ENCODE assay signal across 8 cellular contexts in genomic region chr19:9785367-9786331, GRCh38. TPM values are rescaled to one million over a fixed set of nuclear protein-coding genes. Genes with fewer than 3 reads are reported as not detected.
A peak's percentile ranks its signal among the peaks of the same experiment; 100 is the strongest.
DNase-seq lines count a peak whose midpoint lies in the region; ATAC-seq and TF ChIP-seq lines count a peak whose summit lies in the region.

No MANE protein-coding gene starts in this region.

- POLR2A ChIA-PET in OCI-LY7 (lab: Charles Lee), result interaction anchor here (0.7 kb wide), 1 partner anchor 1350 kb away, joined by 6 read pairs; no protein-coding TSS in a partner anchor

- intact Hi-C loops in OCI-LY7 (cut with micrococcal nuclease; ENCODE audit: unreplicated experiment), result loop anchor here (1.0 to 2.0 kb wide), 2 partner anchors 17 to 201 kb away; partner anchors contain the start of genes ZNF121 and ZNF846

- under 1% methylated on average over 62 of the region's 74 CpGs for WGBS in HUES64

- H3K9ac ChIP-seq in HUES64 (ENCODE audit: low read depth, low read length) (peak overlapping the region; percentile 89), mucosa of rectum (ENCODE audit: low read depth in 1 of 2, low read length in 2 of 2) (peak overlapping the region; percentile 72 to 90)

- H4K20me1 ChIP-seq in OCI-LY7 (ENCODE audit: insufficient read depth, low read length), result no peaks in the 10 kb centered on the region

- peak overlapping the region; percentile 88 for H3K4me3 ChIP-seq in HUES64 (ENCODE audit: low read length)
- H3K4me3 ChIP-seq in OCI-LY7 (ENCODE audit: low read depth, low read length, poor library complexity, severe bottlenecking), result peak overlapping the region; percentile 69
- H3K4me3 ChIP-seq in mucosa of rectum (ENCODE audit: low read length in 2 of 2), result peak overlapping the region; percentile 73 to 77

- no peaks in the 10 kb centered on the region for H3K79me2 ChIP-seq in OCI-LY7 (ENCODE audit: insufficient read depth, low read depth, low read length)

- peak overlapping the region; percentile 89 for H3K4me3 Mint-ChIP-seq in activated T-cell treated with anti-CD3 and anti-CD28 coated beads, Interleukin-2, amount 50 U/mL, for 24 hours

- no peaks in the 10 kb centered on the region for H3K9me3 ChIP-seq in HUES64 (ENCODE audit: insufficient read depth, low read depth, low read length)
- no peaks in the 10 kb centered on the region for H3K9me3 ChIP-seq in OCI-LY7 (ENCODE audit: low read length)
- no peaks in the 10 kb centered on the region for H3K9me3 ChIP-seq in mucosa of rectum (ENCODE audit: control insufficient read depth in 2 of 2, low read length in 2 of 2)

- H3K27me3 ChIP-seq in HUES64 (ENCODE audit: insufficient read depth, low read length), result no peaks in the 10 kb centered on the region
- H3K27me3 ChIP-seq in mucosa of rectum (ENCODE audit: control insufficient read depth in 2 of 2, insufficient read depth in 2 of 2, low read length in 2 of 2), result no peaks in the 10 kb centered on the region

- H3K36me3 Mint-ChIP-seq in activated T-cell treated with anti-CD3 and anti-CD28 coated beads, Interleukin-2, amount 50 U/mL, for 24 hours (ENCODE audit: low read depth), result peaks cover 2% of the 10 kb centered on the region

- DNase-seq in CMK (ENCODE audit: low read depth) (peak; percentile 96), OCI-LY7 (ENCODE audit: low spot score) (peak; percentile 97), erythroblast (lab: John Stamatoyannopoulos, UW) (peak; percentile 91 to 92)
- DNase-seq in activated T-cell treated with anti-CD3 and anti-CD28 coated beads, Interleukin-2, amount 50 U/mL, for 24 hours, result peak; percentile 94
- peak; percentile 94 to 97 for DNase-seq in stimulated activated CD8-positive, alpha-beta memory T cell treated with anti-CD3 and anti-CD28 coated beads, Interleukin-4, amount 100 ng/mL, for 4 hours (ENCODE audit: low read depth in 2 of 2, low spot score in 1 of 2)

- peak overlapping the region; percentile 94 for H3K27ac Mint-ChIP-seq in activated T-cell treated with anti-CD3 and anti-CD28 coated beads, Interleukin-2, amount 50 U/mL, for 24 hours

- CTCF ChIA-PET in OCI-LY7 (lab: Charles Lee; ENCODE audit: unreplicated experiment), result no interaction called here

- peak overlapping the region; percentile 97 for H2AFZ ChIP-seq in OCI-LY7 (ENCODE audit: low read length)

- H3K27me3 Mint-ChIP-seq in activated T-cell treated with anti-CD3 and anti-CD28 coated beads, Interleukin-2, amount 50 U/mL, for 24 hours, result no peaks in the 10 kb centered on the region

- peak overlapping the region; percentile 88 for H3K4me2 ChIP-seq in OCI-LY7 (ENCODE audit: low read length)

- peaks cover 30% of the 10 kb centered on the region for H3K4me1 Mint-ChIP-seq in activated T-cell treated with anti-CD3 and anti-CD28 coated beads, Interleukin-2, amount 50 U/mL, for 24 hours (ENCODE audit: low read depth)

- no peak for TF ChIP-seq CTCF in OCI-LY7 (conservative IDR thresholded peaks at IDR 0.05; ENCODE audit: low read length)

- BruUV-seq in OCI-LY7 (replicated peaks; lab: Mats Ljungman, UMichigan), result TSS peak; percentile 89

- peak; percentile 82 for TF ChIP-seq POLR2A in erythroblast (IDR thresholded peaks at IDR 0.05; ENCODE audit: low read length)

- H3K9me3 Mint-ChIP-seq in activated T-cell treated with anti-CD3 and anti-CD28 coated beads, Interleukin-2, amount 50 U/mL, for 24 hours, result no peaks in the 10 kb centered on the region

- H3K36me3 ChIP-seq in HUES64 (ENCODE audit: insufficient read depth, low read length), result no peaks in the 10 kb centered on the region
- no peaks in the 10 kb centered on the region for H3K36me3 ChIP-seq in OCI-LY7 (ENCODE audit: insufficient read depth, low read length)
- no peaks in the 10 kb centered on the region for H3K36me3 ChIP-seq in mucosa of rectum (ENCODE audit: control insufficient read depth in 2 of 2, insufficient read depth in 2 of 2, low read length in 2 of 2)

- peak; percentile 61 for ATAC-seq in GM21367 (IDR thresholded peaks at IDR 0.05; ENCODE audit: unreplicated experiment)

- H3K4me1 ChIP-seq in HUES64 (ENCODE audit: insufficient read depth, low read length) (peaks cover 16% of the 10 kb centered on the region), OCI-LY7 (ENCODE audit: insufficient read depth, low read length, poor library complexity, severe bottlenecking) (peaks cover 18% of the 10 kb centered on the region), mucosa of rectum (ENCODE audit: control insufficient read depth in 2 of 2, insufficient read depth in 2 of 2, low read length in 2 of 2) (peaks cover 6 to 15% of the 10 kb centered on the region in 2 donors)

- H3K9me2 ChIP-seq in OCI-LY7 (ENCODE audit: insufficient read depth, low read length), result no peaks in the 10 kb centered on the region

- peak overlapping the region; percentile 99 for H3K27ac ChIP-seq in HUES64 (ENCODE audit: low read depth, low read length)
- H3K27ac ChIP-seq in OCI-LY7 (ENCODE audit: low read depth, low read length, poor library complexity, severe bottlenecking), result peak overlapping the region; percentile 62
- H3K27ac ChIP-seq in mucosa of rectum (ENCODE audit: low read depth in 2 of 2, low read length in 2 of 2), result peak overlapping the region; percentile 99

RNA-seq across cellular contexts. Expression of gene ZNF846, which starts 17.1 kb away (rescaled TPM):
- polyA plus RNA-seq in HUES64 (2013, experiment 1 of 2), result 6.6 TPM
- 6.8 TPM for polyA plus RNA-seq in HUES64 (2013, experiment 2 of 2)
- 10.6 and 11.7 TPM in 2 replicates for total RNA-seq in OCI-LY7 (2014; rRNA removed; shearing (Covaris generic))
- total RNA-seq in OCI-LY7 (2022), result 10.9 and 16.6 TPM in 2 replicates

RNA-seq across cellular contexts. Expression of gene FBXL12, which starts 33.2 kb away (rescaled TPM):
- polyA plus RNA-seq in HUES64 (2013, experiment 1 of 2), result 21.2 TPM
- polyA plus RNA-seq in HUES64 (2013, experiment 2 of 2), result 20.5 TPM
- 22.3 and 38.7 TPM in 2 replicates for total RNA-seq in OCI-LY7 (2014; rRNA removed; shearing (Covaris generic))
- total RNA-seq in OCI-LY7 (2022), result 40.6 and 44.4 TPM in 2 replicates

RNA-seq across cellular contexts. Expression of gene UBL5, which starts 42.1 kb away (rescaled TPM):
- polyA plus RNA-seq in HUES64 (2013, experiment 1 of 2), result 520 TPM
- 548 TPM for polyA plus RNA-seq in HUES64 (2013, experiment 2 of 2)
- 162 and 249 TPM in 2 replicates for total RNA-seq in OCI-LY7 (2014; rRNA removed; shearing (Covaris generic))
- 271 and 323 TPM in 2 replicates for total RNA-seq in OCI-LY7 (2022)

RNA-seq across cellular contexts. Expression of gene PIN1, which starts 49.5 kb away (rescaled TPM):
- 75.6 TPM for polyA plus RNA-seq in HUES64 (2013, experiment 1 of 2)
- polyA plus RNA-seq in HUES64 (2013, experiment 2 of 2), result 70.8 TPM
- 131 and 137 TPM in 2 replicates for total RNA-seq in OCI-LY7 (2014; rRNA removed; shearing (Covaris generic))
- 86.4 and 86.9 TPM in 2 replicates for total RNA-seq in OCI-LY7 (2022)

Comparison
In these comparisons a context has a peak if more than half of its experiments do, and no peak if none do; other contexts are left out.
1. Peak in every context shown above with its lines: DNase-seq, ATAC-seq, H3K4me3 ChIP-seq and H3K27ac ChIP-seq.